ENCODE assay signal across 21 cellular contexts in genomic region chr19:47704656-47705055, GRCh38. TPM values are rescaled to one million over a fixed set of nuclear protein-coding genes. Genes with fewer than 3 reads are reported as not detected.
"Had no signal": no experiment of that assay in that cellular context is flagged by ENCODE, and none has a peak within 500 bp of the region (broad histone marks: within the 10 kb centered on the region; RNA-seq: fewer than 3 reads in every experiment).

No MANE protein-coding gene starts in this region.

- H3K4me3 ChIP-seq: PC-9 had no signal

- H2AFZ ChIP-seq: PC-9 had no signal

- H3K9me3 Mint-ChIP-seq: activated B cell treated with CpG ODN at 0.5 μM for 24 hours; activated CD4-positive, alpha-beta memory T cell treated with anti-CD3 and anti-CD28 coated beads, Interleukin-2, amount 10 ng/mL, durations not matched to agents 7 days and 5 days; activated CD4-positive, alpha-beta T cell treated with anti-CD3 and anti-CD28 coated beads, Interleukin-2, amount 10 ng/mL, durations not matched to agents 7 days and 5 days; activated naive CD4-positive, alpha-beta T cell treated with anti-CD3 and anti-CD28 coated beads, Interleukin-2, amount 10 ng/mL, durations not matched to agents 7 days and 5 days; activated naive CD8-positive, alpha-beta T cell treated with anti-CD3 and anti-CD28 coated beads for 36 hours; activated T-cell treated with anti-CD3 and anti-CD28 coated beads, Interleukin-2, amount 50 U/mL, for 72 hours; activated T-helper 2 cell treated with anti-CD3 and anti-CD28 coated beads, Interferon-gamma antibody, Interleukin-2, Interleukin-4, amounts not matched to agents 10 μg/mL and 5 μg/mL and 100 μg/mL, durations not matched to agents 14 hours and 24 hours and 36 hours had no signal

- DNase-seq: activated B cell treated with CpG ODN at 0.5 μM for 24 hours; activated CD4-positive, alpha-beta memory T cell treated with anti-CD3 and anti-CD28 coated beads, Interleukin-2, amount 10 ng/mL, durations not matched to agents 7 days and 5 days; activated CD4-positive, alpha-beta T cell treated with anti-CD3 and anti-CD28 coated beads for 1 hour; activated CD4-positive, alpha-beta T cell treated with anti-CD3 and anti-CD28 coated beads, Interleukin-2, amount 10 ng/mL, durations not matched to agents 7 days and 5 days; activated gamma-delta T cell treated with Interleukin-2 at 50 U/mL for 16 hours; activated naive CD4-positive, alpha-beta T cell treated with anti-CD3 and anti-CD28 coated beads, Interleukin-2, amount 10 ng/mL, durations not matched to agents 7 days and 5 days; activated naive CD8-positive, alpha-beta T cell treated with anti-CD3 and anti-CD28 coated beads for 36 hours; activated T-cell treated with anti-CD3 and anti-CD28 coated beads, Interleukin-2, amount 50 U/mL, for 72 hours; central memory CD4-positive, alpha-beta T cell; Karpas-422; NCI-H146; NCI-H187 treated with DMSO at 0.1 percent for 48 hours; NCI-H2081 treated with DMSO at 0.1 percent for 48 hours; NCI-H446; NCI-H524; PC-9; SIG-M5; T-helper 17 cell; T-helper 9 cell had no signal

- H3K4me2 ChIP-seq: PC-9 had no signal

- ATAC-seq: activated T-cell treated with anti-CD3 and anti-CD28 coated beads, Interleukin-2, amount 50 U/mL, for 72 hours; T-helper 17 cell had no signal

- H3K4me1 Mint-ChIP-seq: activated B cell treated with CpG ODN at 0.5 μM for 24 hours; activated CD4-positive, alpha-beta T cell treated with anti-CD3 and anti-CD28 coated beads, Interleukin-2, amount 10 ng/mL, durations not matched to agents 7 days and 5 days had no signal

- H3K36me3 Mint-ChIP-seq: activated naive CD8-positive, alpha-beta T cell treated with anti-CD3 and anti-CD28 coated beads for 36 hours had no signal

- H3K27ac ChIP-seq: PC-9 had no signal

- H3K4me3 Mint-ChIP-seq: activated B cell treated with CpG ODN at 0.5 μM for 24 hours; activated CD4-positive, alpha-beta memory T cell treated with anti-CD3 and anti-CD28 coated beads, Interleukin-2, amount 10 ng/mL, durations not matched to agents 7 days and 5 days; activated CD4-positive, alpha-beta T cell treated with anti-CD3 and anti-CD28 coated beads, Interleukin-2, amount 10 ng/mL, durations not matched to agents 7 days and 5 days; activated naive CD4-positive, alpha-beta T cell treated with anti-CD3 and anti-CD28 coated beads, Interleukin-2, amount 10 ng/mL, durations not matched to agents 7 days and 5 days; activated naive CD8-positive, alpha-beta T cell treated with anti-CD3 and anti-CD28 coated beads for 36 hours; activated T-cell treated with anti-CD3 and anti-CD28 coated beads, Interleukin-2, amount 50 U/mL, for 72 hours had no signal

- H3K27ac Mint-ChIP-seq: activated B cell treated with CpG ODN at 0.5 μM for 24 hours; activated CD4-positive, alpha-beta memory T cell treated with anti-CD3 and anti-CD28 coated beads, Interleukin-2, amount 10 ng/mL, durations not matched to agents 7 days and 5 days; activated CD4-positive, alpha-beta T cell treated with anti-CD3 and anti-CD28 coated beads, Interleukin-2, amount 10 ng/mL, durations not matched to agents 7 days and 5 days; activated naive CD4-positive, alpha-beta T cell treated with anti-CD3 and anti-CD28 coated beads, Interleukin-2, amount 10 ng/mL, durations not matched to agents 7 days and 5 days; activated naive CD8-positive, alpha-beta T cell treated with anti-CD3 and anti-CD28 coated beads for 36 hours; activated T-cell treated with anti-CD3 and anti-CD28 coated beads, Interleukin-2, amount 50 U/mL, for 72 hours; activated T-helper 2 cell treated with anti-CD3 and anti-CD28 coated beads, Interferon-gamma antibody, Interleukin-2, Interleukin-4, amounts not matched to agents 10 μg/mL and 5 μg/mL and 100 μg/mL, durations not matched to agents 14 hours and 24 hours and 36 hours; T-helper 17 cell had no signal

- H3K27me3 Mint-ChIP-seq: activated CD4-positive, alpha-beta memory T cell treated with anti-CD3 and anti-CD28 coated beads, Interleukin-2, amount 10 ng/mL, durations not matched to agents 7 days and 5 days; activated CD4-positive, alpha-beta T cell treated with anti-CD3 and anti-CD28 coated beads, Interleukin-2, amount 10 ng/mL, durations not matched to agents 7 days and 5 days had no signal

- FAIRE-seq: TTC549 had no signal

RNA-seq across cellular contexts. Expression of gene EHD2, which starts 8.6 kb away (rescaled TPM):
- total RNA-seq: activated B cell treated with CpG ODN at 0.5 μM for 24 hours; activated CD4-positive, alpha-beta memory T cell treated with anti-CD3 and anti-CD28 coated beads, Interleukin-2, amount 10 ng/mL, durations not matched to agents 7 days and 5 days; activated CD4-positive, alpha-beta T cell treated with anti-CD3 and anti-CD28 coated beads, Interleukin-2, amount 10 ng/mL, durations not matched to agents 7 days and 5 days had no signal
